In genomic region chr6:32271427-32271826, GRCh38 we compare ENCODE assay signal across 17 cellular contexts. TPM values are rescaled to one million over a fixed set of nuclear protein-coding genes. Genes with fewer than 3 reads are reported as not detected.
DNase-seq lines count a peak whose midpoint lies in the region; ATAC-seq and TF ChIP-seq lines count a peak whose summit lies in the region.
"Had no signal": no experiment of that assay in that cellular context is flagged by ENCODE, and none has a peak within 500 bp of the region (broad histone marks: within the 10 kb centered on the region; RNA-seq: fewer than 3 reads in every experiment).

No MANE protein-coding gene starts in this region.

- H3K79me2 ChIP-seq in OCI-LY7 (ENCODE audit: insufficient read depth, low read depth, low read length) = no peaks in the 10 kb centered on the region

- no TSS peak for BruUV-seq in OCI-LY7 (replicated peaks; lab: Mats Ljungman, UMichigan)

- H3K27ac Mint-ChIP-seq in CD14-positive monocyte (peak overlapping the region; percentile 40 to 87 (median 79)), osteocyte (ENCODE audit: unreplicated experiment) (no peak overlapping the region)

- ATAC-seq in HG03565 (IDR thresholded peaks at IDR 0.05; ENCODE audit: unreplicated experiment) = no peak
- ATAC-seq: activated CD4-positive, CD25-positive, alpha-beta regulatory T cell treated with anti-CD3 and anti-CD28 coated beads, Interleukin-2, amount 50 U/mL, for 24 hours; K562; Panc1; stimulated activated naive CD8-positive, alpha-beta T cell treated with anti-CD3 and anti-CD28 coated beads, Interleukin-15, Interleukin-2, amounts not matched to agents 100 U/mL and 50 U/mL, for 24 hours had no signal

- peaks cover 0 to 3% (median 0%) of the 10 kb centered on the region in 3 donors for H3K27me3 Mint-ChIP-seq in CD14-positive monocyte (ENCODE audit: low read depth in 3 of 3)
- peaks cover 21% of the 10 kb centered on the region for H3K27me3 Mint-ChIP-seq in osteocyte (ENCODE audit: unreplicated experiment)

- H3K9me3 ChIP-seq in OCI-LY7 (ENCODE audit: low read length) = peaks cover 38% of the 10 kb centered on the region; the same call in 1 of the 2 replicates
- H3K9me3 ChIP-seq in effector memory CD4-positive, alpha-beta T cell (ENCODE audit: control insufficient read depth, low read length) = no peaks in the 10 kb centered on the region
- H3K9me3 ChIP-seq: ascending aorta had no signal

- peaks cover 10% of the 10 kb centered on the region for H3K36me3 ChIP-seq in OCI-LY7 (ENCODE audit: insufficient read depth, low read length)
- no peaks in the 10 kb centered on the region for H3K36me3 ChIP-seq in effector memory CD4-positive, alpha-beta T cell (ENCODE audit: control insufficient read depth, insufficient read depth, low read length)
- H3K36me3 ChIP-seq: ascending aorta had no signal

- DNase-seq in CD14-positive monocyte (ENCODE audit: low spot score) (no peak), GM12865 (ENCODE audit: low read depth) (peak; percentile 76), OCI-LY7 (ENCODE audit: low spot score) (peak; percentile 94), germinal center (ENCODE audit: low spot score) (peak; percentile 17), islet precursor cell (no peak), osteocyte (ENCODE audit: extremely low spot score, unreplicated experiment) (no peak)
- DNase-seq in effector memory CD4-positive, alpha-beta T cell = no peak
- DNase-seq: AML-193; NCI-H510A; occipital lobe; stimulated activated naive CD8-positive, alpha-beta T cell treated with anti-CD3 and anti-CD28 coated beads, Interleukin-15, Interleukin-2, amounts not matched to agents 100 U/mL and 50 U/mL, for 24 hours had no signal

- H3K9me3 Mint-ChIP-seq in CD14-positive monocyte = peaks cover 0 to 12% (median 3%) of the 10 kb centered on the region in 7 donors
- no peaks in the 10 kb centered on the region for H3K9me3 Mint-ChIP-seq in osteocyte (ENCODE audit: unreplicated experiment)

- H2AFZ ChIP-seq in OCI-LY7 (ENCODE audit: low read length) = peak overlapping the region; percentile 46; the same call in 1 of the 2 replicates

- no peaks in the 10 kb centered on the region for H3K27me3 ChIP-seq in effector memory CD4-positive, alpha-beta T cell (replicated peaks; ENCODE audit: control insufficient read depth, insufficient read depth, low read length, poor library complexity, severe bottlenecking)
- H3K27me3 ChIP-seq: ascending aorta had no signal

- H3K4me3 Mint-ChIP-seq in CD14-positive monocyte (peak overlapping the region in 1 of 2 donors; percentile 77), osteocyte (ENCODE audit: unreplicated experiment) (no peak overlapping the region)

- H3K4me3 ChIP-seq in GM12865 (ENCODE audit: low read depth, low read length) = no peak overlapping the region
- peak overlapping the region; percentile 54 for H3K4me3 ChIP-seq in OCI-LY7 (ENCODE audit: low read depth, low read length, poor library complexity, severe bottlenecking)
- no peak overlapping the region for H3K4me3 ChIP-seq in effector memory CD4-positive, alpha-beta T cell (ENCODE audit: insufficient read depth, low read depth, low read length, poor library complexity, severe bottlenecking)
- H3K4me3 ChIP-seq: ascending aorta, coronary artery, K562 had no signal

- H3K36me3 Mint-ChIP-seq in CD14-positive monocyte = no peaks in the 10 kb centered on the region
- H3K36me3 Mint-ChIP-seq in osteocyte (ENCODE audit: unreplicated experiment) = no peaks in the 10 kb centered on the region

- intact Hi-C loops in CD14-positive monocyte (cut with micrococcal nuclease) = no loop called here
- intact Hi-C loops in OCI-LY7 (cut with micrococcal nuclease; ENCODE audit: unreplicated experiment) = loop anchor here (1.0 to 2.0 kb wide), 2 partner anchors 27 to 76 kb away; no protein-coding TSS in a partner anchor

- H3K9me2 ChIP-seq in OCI-LY7 (ENCODE audit: insufficient read depth, low read length) = no peaks in the 10 kb centered on the region

- CTCF ChIA-PET in OCI-LY7 (lab: Charles Lee; ENCODE audit: unreplicated experiment) = no interaction called here

- no peaks in the 10 kb centered on the region for H4K20me1 ChIP-seq in OCI-LY7 (ENCODE audit: insufficient read depth, low read length)

- H3K4me1 Mint-ChIP-seq in CD14-positive monocyte (peaks cover 25% of the 10 kb centered on the region), osteocyte (ENCODE audit: unreplicated experiment) (no peaks in the 10 kb centered on the region)

- H3K4me2 ChIP-seq in OCI-LY7 (ENCODE audit: low read length) = peak overlapping the region; percentile 69

- peaks cover 71% of the 10 kb centered on the region for H3K4me1 ChIP-seq in OCI-LY7 (ENCODE audit: insufficient read depth, low read length, poor library complexity, severe bottlenecking)
- H3K4me1 ChIP-seq in effector memory CD4-positive, alpha-beta T cell (ENCODE audit: control insufficient read depth, insufficient read depth, low read length, poor library complexity, severe bottlenecking) = no peaks in the 10 kb centered on the region
- H3K4me1 ChIP-seq: ascending aorta had no signal

- peak overlapping the region; percentile 95 for H3K27ac ChIP-seq in OCI-LY7 (ENCODE audit: low read depth, low read length, poor library complexity, severe bottlenecking)
- no peak overlapping the region for H3K27ac ChIP-seq in effector memory CD4-positive, alpha-beta T cell (ENCODE audit: insufficient read depth, low read length, poor library complexity, severe bottlenecking)
- H3K27ac ChIP-seq: ascending aorta, coronary artery had no signal

- no peak for TF ChIP-seq CTCF in CD14-positive monocyte (IDR thresholded peaks at IDR 0.05)
- TF ChIP-seq CTCF in GM12865 (IDR thresholded peaks at IDR 0.05; ENCODE audit: insufficient read depth, low read depth, low read length, missing control alignments) = no peak
- no peak for TF ChIP-seq CTCF in OCI-LY7 (conservative IDR thresholded peaks at IDR 0.05; ENCODE audit: low read length)
- TF ChIP-seq CTCF in osteocyte (IDR thresholded peaks at IDR 0.05) = no peak

- POLR2A ChIA-PET in OCI-LY7 (lab: Charles Lee) = interaction anchor here (0.6 to 1.6 kb wide), 8 partner anchors 8 to 666 kb away, joined by 3 to 5 read pairs (median 3); partner anchors contain the start of gene GPSM3

RNA-seq across cellular contexts. Expression of gene NOTCH4, which starts 47.6 kb away (rescaled TPM):
- 1 to 10 TPM; 5.2 to 8.1 TPM for polyA plus RNA-seq in CD14-positive monocyte
- 0.93 and 1.4 TPM in 2 replicates for total RNA-seq in OCI-LY7 (2014; rRNA removed; shearing (Covaris generic))
- total RNA-seq in OCI-LY7 (2022) = 2.1 and 2.4 TPM in 2 replicates
- 0.83 and 1.5 TPM in 2 replicates for total RNA-seq in osteocyte

Comparison
In these comparisons a context has a peak if more than half of its experiments do, and no peak if none do; other contexts are left out.
1. DNase-seq: peak in GM12865 (single experiment), OCI-LY7 (single experiment) and germinal center (single experiment); none in CD14-positive monocyte (single experiment), effector memory CD4-positive, alpha-beta T cell (0 of 3), islet precursor cell (single experiment) and osteocyte (single experiment).